In genomic region chr6:145801021-145801420, GRCh38 we compare ENCODE assay signal across 15 cellular contexts.
"Had no signal": no experiment of that assay in that cellular context is flagged by ENCODE, and none has a peak within 500 bp of the region (broad histone marks: within the 10 kb centered on the region; RNA-seq: fewer than 3 reads in every experiment).

No MANE protein-coding gene starts in this region.

- H3K9ac ChIP-seq: parathyroid adenoma had no signal

- H3K27ac ChIP-seq: brain microvascular endothelial cell, parathyroid adenoma, tibial nerve, uterus had no signal

- DNase-seq: activated CD4-positive, alpha-beta T cell treated with anti-CD3 and anti-CD28 coated beads, Interleukin-2, amount 50 U/mL, for 1 hour; activated CD8-positive, alpha-beta memory T cell treated with anti-CD3 and anti-CD28 coated beads for 24 hours; activated naive CD8-positive, alpha-beta T cell treated with anti-CD3 and anti-CD28 coated beads for 36 hours; brain microvascular endothelial cell; cerebellar nuclear complex; effector memory CD8-positive, alpha-beta T cell; mammary epithelial cell; small intestine; stimulated activated CD4-positive, alpha-beta T cell treated with anti-CD3 and anti-CD28 coated beads, Interleukin-4, amount 100 ng/mL, for 24 hours; stimulated activated naive CD4-positive, alpha-beta T cell; substantia nigra; uterus had no signal

- H3K27me3 ChIP-seq: brain microvascular endothelial cell, tibial nerve, uterus had no signal

- H3K36me3 ChIP-seq: uterus had no signal

- ATAC-seq: activated CD4-positive, CD25-positive, alpha-beta regulatory T cell treated with anti-CD3 and anti-CD28 coated beads, Interleukin-2, amount 50 U/mL, for 24 hours; effector memory CD8-positive, alpha-beta T cell had no signal

- H3K4me1 ChIP-seq: parathyroid adenoma, uterus had no signal

- H3K4me3 ChIP-seq: tibial nerve, uterus had no signal

- H3K9me3 ChIP-seq: tibial nerve, uterus had no signal
